ENCODE assay signal across 8 cellular contexts in genomic region chr6:146543940-146544661, GRCh38. TPM values are rescaled to one million over a fixed set of nuclear protein-coding genes. Genes with fewer than 3 reads are reported as not detected.
DNase-seq lines count a peak whose midpoint lies in the region; ATAC-seq, FAIRE-seq and TF ChIP-seq lines count a peak whose summit lies in the region.

No MANE protein-coding gene starts in this region.

- no peaks in the 10 kb centered on the region for H3K9me3 ChIP-seq in KOPT-K1 (ENCODE audit: insufficient read depth, low read length, poor library complexity, severe bottlenecking)
- no peaks in the 10 kb centered on the region for H3K9me3 ChIP-seq in heart left ventricle
- no peaks in the 10 kb centered on the region for H3K9me3 ChIP-seq in osteoblast (ENCODE audit: low read depth, low read length)

- TF ChIP-seq CTCF in heart left ventricle (IDR thresholded peaks at IDR 0.05) = no peak
- TF ChIP-seq CTCF in osteoblast (IDR thresholded peaks at IDR 0.05; ENCODE audit: extremely low read depth, low read depth, low read length) = no peak

- intact Hi-C loops in heart left ventricle (cut with DNase I) = loop anchor here in 9 of 10 donors (2.0 to 10.0 kb wide), 8 partner anchors 151 to 729 kb away; partner anchors contain the start of genes SHPRH (in 7 of the 9) and FBXO30 (in 1 of the 9)

- no peaks in the 10 kb centered on the region for H4K20me1 ChIP-seq in osteoblast (ENCODE audit: insufficient read depth, low read length)

- ATAC-seq in GM19372 (IDR thresholded peaks at IDR 0.05; ENCODE audit: low read depth, unreplicated experiment) = peak; percentile 17
- peak in 3 of 4 donors; percentile 13 to 26 (median 14) for ATAC-seq in heart left ventricle
- ATAC-seq in GM18520 (IDR thresholded peaks at IDR 0.05; ENCODE audit: unreplicated experiment) = no peak

- H2AFZ ChIP-seq in ACC112 (ENCODE audit: low read length, unreplicated experiment) = peak overlapping the region; percentile 88
- peak overlapping the region; percentile 86 for H2AFZ ChIP-seq in osteoblast (ENCODE audit: low read length)

- no peak for FAIRE-seq in GM12892 (lab: Jason Lieb, UNC)

- no peaks in the 10 kb centered on the region for H3K27me3 ChIP-seq in ACC112 (ENCODE audit: insufficient read depth, low read length)
- H3K27me3 ChIP-seq in heart left ventricle = no peaks in the 10 kb centered on the region
- H3K27me3 ChIP-seq in osteoblast (ENCODE audit: insufficient read depth, low read length) = no peaks in the 10 kb centered on the region

- WGBS in adipose tissue, 3 donors = 2 to 7% (median 2%) methylated on average over 34 of the region's 34 CpGs
- WGBS in heart left ventricle, 4 donors = 3 to 6% (median 5%) methylated on average over 31 to 34 of the region's 34 CpGs

- H3K27ac ChIP-seq in ACC112 (ENCODE audit: low read depth, low read length) (peak overlapping the region; percentile 80), KOPT-K1 (ENCODE audit: low read depth, low read length, poor library complexity, severe bottlenecking) (peak overlapping the region; percentile 77), adipose tissue (ENCODE audit: low read depth, low read length) (peak overlapping the region; percentile 60), heart left ventricle (peak overlapping the region; percentile 86 to 98 (median 94)), osteoblast (ENCODE audit: low read depth, low read length) (peak overlapping the region; percentile 86)

- H3K4me2 ChIP-seq in osteoblast (ENCODE audit: insufficient read depth, low read length) = peak overlapping the region; percentile 87

- H3K36me3 ChIP-seq in ACC112 (ENCODE audit: insufficient read depth, low read length) (no peaks in the 10 kb centered on the region), KOPT-K1 (ENCODE audit: insufficient read depth, low read length) (no peaks in the 10 kb centered on the region), heart left ventricle (peaks cover 0 to 3% (median 0%) of the 10 kb centered on the region in 9 donors), osteoblast (ENCODE audit: insufficient read depth, low read length) (peaks cover 3% of the 10 kb centered on the region)

- TF ChIP-seq POLR2A in heart left ventricle (IDR thresholded peaks at IDR 0.05) (no peak), GM12892 (IDR thresholded peaks at IDR 0.05; ENCODE audit: low read depth, low read length) (no peak)

- peaks cover 26% of the 10 kb centered on the region for H3K4me1 ChIP-seq in ACC112 (ENCODE audit: control insufficient read depth, insufficient read depth, low read length, unreplicated experiment)
- peaks cover 0 to 44% (median 20%) of the 10 kb centered on the region in 12 donors for H3K4me1 ChIP-seq in heart left ventricle
- peaks cover 25% of the 10 kb centered on the region for H3K4me1 ChIP-seq in osteoblast (ENCODE audit: insufficient read depth, low read length)

- DNase-seq in heart left ventricle (peak in 4 of 5 donors; percentile 23 to 78 (median 33)), osteoblast (ENCODE audit: insufficient read length, low spot score, missing footprints) (peak; percentile 76), GM12892 (ENCODE audit: insufficient read length) (no peak)

- H3K79me2 ChIP-seq in ACC112 (ENCODE audit: control insufficient read depth, insufficient read depth, low read length, unreplicated experiment) = peaks cover 41% of the 10 kb centered on the region
- peaks cover 40% of the 10 kb centered on the region for H3K79me2 ChIP-seq in osteoblast (ENCODE audit: insufficient read depth, low read length)

- H3K4me3 ChIP-seq in ACC112 (ENCODE audit: low read depth, low read length) (peak overlapping the region; percentile 99), heart left ventricle (peak overlapping the region; percentile 63 to 88 (median 80)), osteoblast (ENCODE audit: insufficient read depth, low read length) (peak overlapping the region; percentile 86)

RNA-seq across cellular contexts. Expression of gene RAB32, which starts 0.5 kb away (rescaled TPM):
- 10 to 100 TPM in 2 of 3 donors, 1 to 10 TPM in 1; 8.1 to 44.1 (median 23.1) TPM for polyA plus RNA-seq in adipose tissue
- total RNA-seq in heart left ventricle = 10 to 100 TPM in 3 of 9 donors, 1 to 10 TPM in 6; 3.9 to 22.7 (median 7.7) TPM
- polyA plus RNA-seq in heart left ventricle = 1 to 10 TPM; 1.9 to 9.3 TPM
- 115 and 131 TPM in 2 replicates for total RNA-seq in osteoblast
- not detected for polyA plus RNA-seq in GM12892 (2012; ENCODE audit: missing spikeins)

RNA-seq across cellular contexts. Expression of gene ADGB, which starts 54.7 kb away (rescaled TPM):
- polyA plus RNA-seq in adipose tissue = not detected
- total RNA-seq in heart left ventricle = not detected
- polyA plus RNA-seq in heart left ventricle = not detected
- total RNA-seq in osteoblast = under 0.01 TPM in 1 of 2 replicates, not detected in the other
- polyA plus RNA-seq in GM12892 (2012; ENCODE audit: missing spikeins) = not detected
